Comparison of ENCODE assay signal across 14 cellular contexts in genomic region chr21:20272791-20273362, GRCh38.
"Had no signal": no experiment of that assay in that cellular context is flagged by ENCODE, and none has a peak within 500 bp of the region (broad histone marks: within the 10 kb centered on the region; RNA-seq: fewer than 3 reads in every experiment).

No MANE protein-coding gene starts in this region.

- H3K4me3 ChIP-seq: dorsolateral prefrontal cortex, skin epidermis, uterus had no signal

- H3K4me3 Mint-ChIP-seq: activated naive CD8-positive, alpha-beta T cell treated with anti-CD3 and anti-CD28 coated beads for 36 hours; activated T-cell treated with anti-CD3 and anti-CD28 coated beads, Interleukin-2, amount 50 U/mL, for 4 hours had no signal

- FAIRE-seq: kidney had no signal

- H3K4me1 ChIP-seq: uterus had no signal

- ATAC-seq: activated CD4-positive, CD25-positive, alpha-beta regulatory T cell treated with anti-CD3 and anti-CD28 coated beads, Interleukin-2, amount 50 U/mL, for 24 hours; activated T-cell treated with anti-CD3 and anti-CD28 coated beads, Interleukin-2, amount 50 U/mL, for 4 hours; esophagus mucosa; left ventricle myocardium superior had no signal

- H3K9me3 ChIP-seq: neutrophil, uterus had no signal

- H3K4me1 Mint-ChIP-seq: activated naive CD8-positive, alpha-beta T cell treated with anti-CD3 and anti-CD28 coated beads for 36 hours had no signal

- H3K27me3 Mint-ChIP-seq: activated naive CD8-positive, alpha-beta T cell treated with anti-CD3 and anti-CD28 coated beads for 36 hours had no signal

- H3K36me3 Mint-ChIP-seq: activated naive CD8-positive, alpha-beta T cell treated with anti-CD3 and anti-CD28 coated beads for 36 hours had no signal

- H3K27ac ChIP-seq: dorsolateral prefrontal cortex, neutrophil, skin epidermis, uterus had no signal

- H3K27me3 ChIP-seq: dorsolateral prefrontal cortex, neutrophil, uterus had no signal

- H3K27ac Mint-ChIP-seq: activated naive CD8-positive, alpha-beta T cell treated with anti-CD3 and anti-CD28 coated beads for 36 hours had no signal

- DNase-seq: activated CD4-positive, alpha-beta T cell treated with anti-CD3 and anti-CD28 coated beads, Interleukin-2, amount 50 U/mL, for 48 hours; activated gamma-delta T cell treated with Interleukin-2 at 50 U/mL for 16 hours; activated naive CD8-positive, alpha-beta T cell treated with anti-CD3 and anti-CD28 coated beads for 36 hours; activated T-cell treated with anti-CD3 and anti-CD28 coated beads, Interleukin-2, amount 50 U/mL, for 4 hours; dorsolateral prefrontal cortex; head of caudate nucleus; kidney; left ventricle myocardium superior; T-helper 2 cell; uterus had no signal

- H3K36me3 ChIP-seq: neutrophil, uterus had no signal
